In genomic region chr6:83729871-83730270, GRCh38 we compare ENCODE assay signal across 3 cellular contexts.
TF ChIP-seq lines count a peak whose summit lies in the region.

No MANE protein-coding gene starts in this region.

TF ChIP-seq in HepG2, 621 proteins besides CTCF, POLR2A, EP300 and RAD21:
- TF ChIP-seq CEBPB (IDR thresholded peaks at IDR 0.05; ENCODE audit: borderline replicate concordance, low read depth, low read length), result peak; percentile 35; the same call in 1 of the 2 replicates
- TF ChIP-seq, protein P1, sequence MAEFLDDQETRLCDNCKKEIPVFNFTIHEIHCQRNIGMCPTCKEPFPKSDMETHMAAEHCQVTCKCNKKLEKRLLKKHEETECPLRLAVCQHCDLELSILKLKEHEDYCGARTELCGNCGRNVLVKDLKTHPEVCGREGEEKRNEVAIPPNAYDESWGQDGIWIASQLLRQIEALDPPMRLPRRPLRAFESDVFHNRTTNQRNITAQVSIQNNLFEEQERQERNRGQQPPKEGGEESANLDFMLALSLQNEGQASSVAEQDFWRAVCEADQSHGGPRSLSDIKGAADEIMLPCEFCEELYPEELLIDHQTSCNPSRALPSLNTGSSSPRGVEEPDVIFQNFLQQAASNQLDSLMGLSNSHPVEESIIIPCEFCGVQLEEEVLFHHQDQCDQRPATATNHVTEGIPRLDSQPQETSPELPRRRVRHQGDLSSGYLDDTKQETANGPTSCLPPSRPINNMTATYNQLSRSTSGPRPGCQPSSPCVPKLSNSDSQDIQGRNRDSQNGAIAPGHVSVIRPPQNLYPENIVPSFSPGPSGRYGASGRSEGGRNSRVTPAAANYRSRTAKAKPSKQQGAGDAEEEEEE (CRISPR knock-in tag; IDR thresholded peaks at IDR 0.05; ENCODE audit: borderline replicate concordance), result no peak

TF ChIP-seq in IMR-90, 13 proteins besides CTCF, POLR2A, EP300 and RAD21:
- TF ChIP-seq RFX5 (IDR thresholded peaks at IDR 0.05; ENCODE audit: low read depth, low read length), result no peak
- peak; percentile 37; the same call in 1 of the 2 replicates for TF ChIP-seq CEBPB (IDR thresholded peaks at IDR 0.05; ENCODE audit: low read depth, low read length)
TF ChIP-seq in IMR-90: peak in this region for 1.

TF ChIP-seq in K562, 482 proteins besides CTCF, POLR2A, EP300 and RAD21:
- TF ChIP-seq SLC30A9 (CRISPR knock-in tag; IDR thresholded peaks at IDR 0.05) (no peak), ATF3 (IDR thresholded peaks at IDR 0.05) (peak; percentile 56), ATF3 (CRISPR knock-in tag; conservative IDR thresholded peaks at IDR 0.05) (no peak), CEBPG (CRISPR knock-in tag; IDR thresholded peaks at IDR 0.05) (no peak), CEBPG (tag; conservative IDR thresholded peaks at IDR 0.05 in 1 of 2, IDR thresholded peaks at IDR 0.05 in 1 of 2) (peak in 1 of 2 experiments; percentile 64; a peak in 1 of 4 replicates), LARP7 (IDR thresholded peaks at IDR 0.05) (no peak)
- TF ChIP-seq, protein P2, sequence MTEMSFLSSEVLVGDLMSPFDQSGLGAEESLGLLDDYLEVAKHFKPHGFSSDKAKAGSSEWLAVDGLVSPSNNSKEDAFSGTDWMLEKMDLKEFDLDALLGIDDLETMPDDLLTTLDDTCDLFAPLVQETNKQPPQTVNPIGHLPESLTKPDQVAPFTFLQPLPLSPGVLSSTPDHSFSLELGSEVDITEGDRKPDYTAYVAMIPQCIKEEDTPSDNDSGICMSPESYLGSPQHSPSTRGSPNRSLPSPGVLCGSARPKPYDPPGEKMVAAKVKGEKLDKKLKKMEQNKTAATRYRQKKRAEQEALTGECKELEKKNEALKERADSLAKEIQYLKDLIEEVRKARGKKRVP (CRISPR knock-in tag; IDR thresholded peaks at IDR 0.05), result 0 out of 2 replicates have a peak, but pooled peaks have one; percentile 31
TF ChIP-seq in K562: peak in this region for 3.
